Comparison of ENCODE assay signal across 8 cellular contexts in the genomic region with DNA sequence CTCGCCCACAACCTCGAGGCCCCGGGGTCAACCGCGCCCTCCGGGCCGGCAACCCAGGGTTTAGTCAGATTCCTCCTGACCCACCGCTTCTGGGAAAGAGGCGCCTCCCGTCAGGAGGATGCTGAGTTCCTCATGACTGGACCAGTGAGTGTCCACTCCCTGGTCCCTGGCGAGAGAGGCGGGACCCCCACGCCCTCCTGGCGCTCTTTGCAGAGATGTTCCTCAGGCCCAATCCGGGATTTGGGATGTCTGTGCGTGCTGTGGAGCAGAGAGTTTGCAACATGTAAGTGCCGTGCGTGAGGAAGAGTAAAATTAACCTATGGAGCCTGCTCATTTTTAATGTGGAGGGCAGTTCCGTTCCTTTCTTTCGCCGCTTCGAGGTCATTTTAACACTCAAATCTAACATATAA. TPM values are rescaled to one million over a fixed set of nuclear protein-coding genes. Genes with fewer than 3 reads are reported as not detected.
DNase-seq lines count a peak whose midpoint lies in the region; ATAC-seq, FAIRE-seq and TF ChIP-seq lines count a peak whose summit lies in the region.

No MANE protein-coding gene starts in this region.

- peak overlapping the region; percentile 98 for H3K4me3 Mint-ChIP-seq in CD4-positive, alpha-beta T cell
- peak overlapping the region; percentile 99 to 100 (median 99) for H3K4me3 Mint-ChIP-seq in immature natural killer cell

- WGBS in K562 (ENCODE audit: insufficient coverage, low coverage, missing lambda C conversion rate), result 5% methylated on average over 21 of the region's 22 CpGs
- WGBS in stomach, 5 donors, result 1 to 5% (median 2%) methylated on average over 16 to 22 of the region's 22 CpGs

- H3K27me3 ChIP-seq in CD4-positive, alpha-beta T cell (ENCODE audit: control insufficient read depth, insufficient read depth, low read length), result no peaks in the 10 kb centered on the region
- H3K27me3 ChIP-seq in Loucy (ENCODE audit: insufficient read depth, low read length, poor library complexity, severe bottlenecking), result no peaks in the 10 kb centered on the region
- no peaks in the 10 kb centered on the region for H3K27me3 ChIP-seq in K562 (ENCODE audit: control insufficient read depth in 2 of 2, insufficient read depth in 2 of 2, low read length in 2 of 2)
- no peaks in the 10 kb centered on the region for H3K27me3 ChIP-seq in stomach

- peak overlapping the region; percentile 82 for H3K4me3 ChIP-seq in Loucy (ENCODE audit: low read length, poor library complexity, severe bottlenecking)
- peak overlapping the region; percentile 81 for H3K4me3 ChIP-seq in K562
- H3K4me3 ChIP-seq in stomach, result peak overlapping the region; percentile 80 to 96 (median 85)

- H3K9me3 Mint-ChIP-seq in CD4-positive, alpha-beta T cell, result peaks cover 3% of the 10 kb centered on the region
- H3K9me3 Mint-ChIP-seq in immature natural killer cell, result no peaks in the 10 kb centered on the region

- CTCF ChIA-PET in CD4-positive, alpha-beta T cell (lab: Charles Lee), result interaction anchor here (0.6 to 0.9 kb wide), 2 partner anchors 18 to 168 kb away, joined by 3 to 4 read pairs; no protein-coding TSS in a partner anchor
- CTCF ChIA-PET in K562 (lab: Yijun Ruan, JAX; ENCODE audit: low intra/inter-chr PET ratio), result no interaction called here

- H3K36me3 ChIP-seq in Loucy (ENCODE audit: insufficient read depth, low read length) (no peaks in the 10 kb centered on the region), K562 (ENCODE audit: control insufficient read depth, insufficient read depth, low read length) (0 out of 3 replicates have a peak, but pooled peaks cover 2% of the 10 kb centered on the region), stomach (peaks cover 0 to 26% (median 15%) of the 10 kb centered on the region in 4 donors)

- H3K27me3 Mint-ChIP-seq in CD4-positive, alpha-beta T cell, result no peaks in the 10 kb centered on the region
- peaks cover 2 to 5% (median 2%) of the 10 kb centered on the region in 3 donors for H3K27me3 Mint-ChIP-seq in immature natural killer cell (ENCODE audit: low read depth in 3 of 3)

- TF ChIP-seq POLR2A in K562 (conservative IDR thresholded peaks at IDR 0.05) (no peak), stomach (IDR thresholded peaks at IDR 0.05) (no peak)

- TF ChIP-seq CTCF in CD4-positive, alpha-beta T cell (IDR thresholded peaks at IDR 0.05), result no peak
- no peak for TF ChIP-seq CTCF in Loucy (conservative IDR thresholded peaks at IDR 0.05; ENCODE audit: low read length)
- no peak for TF ChIP-seq CTCF in K562 (IDR thresholded peaks at IDR 0.05 in 2 of 3, conservative IDR thresholded peaks at IDR 0.05 in 1 of 3; ENCODE audit: insufficient read depth in 2 of 3, low read depth in 1 of 3, low read length in 3 of 3)
- no peak for TF ChIP-seq CTCF in stomach (IDR thresholded peaks at IDR 0.05)

- H3K9ac ChIP-seq in Loucy (ENCODE audit: low read depth, low read length, poor library complexity, severe bottlenecking) (peak overlapping the region; percentile 79), K562 (ENCODE audit: insufficient read depth in 1 of 2, low read depth in 2 of 2, low read length in 2 of 2) (peak overlapping the region; percentile 75 to 98)

- H3K4me1 ChIP-seq in Loucy (ENCODE audit: insufficient read depth, low read length, poor library complexity, severe bottlenecking) (peaks cover 26% of the 10 kb centered on the region), K562 (replicated peaks in 1 of 2; ENCODE audit: control insufficient read depth in 2 of 2, insufficient read depth in 2 of 2, low read length in 2 of 2) (peaks cover 5 to 20% of the 10 kb centered on the region in 2 experiments; a peak in 4 of 5 replicates), stomach (peaks cover 10 to 51% (median 36%) of the 10 kb centered on the region in 4 donors)

- in situ Hi-C loops in K562 (cut with MboI), result no loop called here

- no peak for FAIRE-seq in K562 (lab: Jason Lieb, UNC)

- peaks cover 13% of the 10 kb centered on the region for H3K9me3 ChIP-seq in CD4-positive, alpha-beta T cell (ENCODE audit: control insufficient read depth, low read length)
- H3K9me3 ChIP-seq in Loucy (ENCODE audit: insufficient read depth, low read depth, low read length), result no peaks in the 10 kb centered on the region; the same call in 1 of the 2 replicates
- peaks cover 12% of the 10 kb centered on the region for H3K9me3 ChIP-seq in K562 (replicated peaks; ENCODE audit: control insufficient read depth, insufficient read depth, low read depth, low read length)
- H3K9me3 ChIP-seq in stomach, result no peaks in the 10 kb centered on the region

- intact Hi-C loops in CD4-positive, alpha-beta T cell (cut with DNase I, micrococcal nuclease), result loop anchor here in 1 of 2 experiments (5.0 to 10.0 kb wide), 6 partner anchors 163 to 1701 kb away; a partner anchor contains a TSS
- intact Hi-C loops in K562 (cut with micrococcal nuclease), result loop anchor here (1.0 to 5.0 kb wide), 2 partner anchors 61 to 449 kb away; a partner anchor contains a TSS
- intact Hi-C loops in stomach (cut with DNase I; ENCODE audit: low total_unique reads), result no loop called here

- no peaks in the 10 kb centered on the region for H3K9me1 ChIP-seq in K562 (ENCODE audit: control insufficient read depth, insufficient read depth, low read length)

- H3F3A ChIP-seq in Loucy (ENCODE audit: low read depth), result no peaks in the 10 kb centered on the region

- H3K4me1 Mint-ChIP-seq in CD4-positive, alpha-beta T cell (ENCODE audit: low read depth), result peaks cover 22% of the 10 kb centered on the region
- H3K4me1 Mint-ChIP-seq in immature natural killer cell, result peaks cover 23 to 24% of the 10 kb centered on the region in 2 donors

- TF ChIP-seq EP300 in K562 (IDR thresholded peaks at IDR 0.05; ENCODE audit: low read length) (no peak), stomach (IDR thresholded peaks at IDR 0.05) (no peak)

- H3K4me2 ChIP-seq in Loucy (ENCODE audit: low read depth, low read length, poor library complexity, severe bottlenecking) (peak overlapping the region; percentile 93), K562 (ENCODE audit: insufficient read depth, low read length) (peak overlapping the region; percentile 96)

- H3K79me2 ChIP-seq in Loucy (ENCODE audit: insufficient read depth, low read length) (peaks cover 42% of the 10 kb centered on the region), K562 (ENCODE audit: control insufficient read depth, insufficient read depth, low read length) (peaks cover 25% of the 10 kb centered on the region)

- ATAC-seq in CD4-positive, alpha-beta T cell (ENCODE audit: poor library complexity), result peak; percentile 0
- peak; percentile 49 for ATAC-seq in K562
- ATAC-seq in GM18517 (IDR thresholded peaks at IDR 0.05; ENCODE audit: unreplicated experiment), result no peak

- H2AFZ ChIP-seq in Loucy (ENCODE audit: low read length) (peak overlapping the region; percentile 85), K562 (ENCODE audit: low read depth, low read length) (peak overlapping the region; percentile 82)

- DNase-seq in CD4-positive, alpha-beta T cell, result peak in 2 of 10 experiments; percentile 1
- DNase-seq in K562 (ENCODE audit: extremely low read depth in 1 of 4, low spot score in 3 of 4) (no peak), immature natural killer cell (no peak), stomach (no peak), NCI-H526 treated with DMSO at 0.1 percent for 48 hours (lab: John Stamatoyannopoulos, UW) (no peak)
- no peak for DNase-seq in stimulated activated CD8-positive, alpha-beta memory T cell treated with anti-CD3 and anti-CD28 coated beads, Interleukin-4, amount 100 ng/mL, for 48 hours

- TF ChIP-seq RAD21 in K562 (CRISPR knock-in tag; conservative IDR thresholded peaks at IDR 0.05 in 1 of 2, IDR thresholded peaks at IDR 0.05 in 1 of 2), result no peak

- peaks cover 32% of the 10 kb centered on the region for H3K36me3 Mint-ChIP-seq in CD4-positive, alpha-beta T cell (ENCODE audit: low read depth)
- peaks cover 21 to 26% (median 22%) of the 10 kb centered on the region in 3 donors for H3K36me3 Mint-ChIP-seq in immature natural killer cell

- H3K9me2 ChIP-seq in Loucy (replicated peaks; ENCODE audit: low read depth, low read length), result no peaks in the 10 kb centered on the region

- peak overlapping the region; percentile 76 for H3K27ac Mint-ChIP-seq in CD4-positive, alpha-beta T cell
- peak overlapping the region; percentile 76 to 93 (median 86) for H3K27ac Mint-ChIP-seq in immature natural killer cell

- BruUV-seq in K562 (replicated peaks; lab: Mats Ljungman, UMichigan), result TSS peak; percentile 80

- H4K20me1 ChIP-seq in Loucy (ENCODE audit: insufficient read depth, low read length, poor library complexity, severe bottlenecking) (peaks cover 7% of the 10 kb centered on the region), K562 (replicated peaks; ENCODE audit: control insufficient read depth, insufficient read depth, low read length) (no peaks in the 10 kb centered on the region)

- no peak overlapping the region for H3K27ac ChIP-seq in CD4-positive, alpha-beta T cell (ENCODE audit: low read depth, low read length)
- peak overlapping the region; percentile 83 for H3K27ac ChIP-seq in K562 (ENCODE audit: extremely low read depth, low read depth, low read length)
- peak overlapping the region; percentile 93 to 97 (median 97) for H3K27ac ChIP-seq in stomach

- POLR2A ChIA-PET in CD4-positive, alpha-beta T cell (lab: Charles Lee), result interaction anchor here (1.1 to 3.0 kb wide), 7 partner anchors 8 to 528 kb away, joined by 3 to 42 read pairs (median 5); a partner anchor contains a TSS
- POLR2A ChIA-PET in K562 (lab: Yijun Ruan, JAX), result interaction anchor here (1.0 to 1.6 kb wide), 5 partner anchors 8 to 322 kb away, joined by 3 to 5 read pairs (median 3); no protein-coding TSS in a partner anchor

RNA-seq across cellular contexts. Expression of a gene that starts 0.8 kb away (rescaled TPM):
- 1 to 10 TPM; 3.5 to 3.7 TPM for total RNA-seq in CD4-positive, alpha-beta T cell
- total RNA-seq in K562 (2011; cell fraction: chromatin; rRNA removed; ENCODE audit: low replicate concordance), result 6.0 and 11.8 TPM in 2 replicates
- 5.0 and 5.7 TPM in 2 replicates for total RNA-seq in K562 (2011; cell fraction: nucleolus; rRNA removed)
- total RNA-seq in K562 (2011; cell fraction: nucleoplasm; rRNA removed), result 6.2 and 10.3 TPM in 2 replicates
- total RNA-seq in K562 (2014; rRNA removed) (16.2 and 18.9 TPM in 2 replicates), K562 (2014; rRNA removed; fragmentation: Illumina TruSeq; extraction: Trizol) (16.0 and 21.1 TPM in 2 replicates), K562 (2015; rRNA removed; fragmentation: Illumina TruSeq; extraction: Trizol) (10.1 and 12.0 TPM in 2 replicates), K562 (2021) (21.7 and 22.7 TPM in 2 replicates), stomach (100 to 1,000 TPM in 2 of 5 donors, 10 to 100 TPM in 3; 26.3 to 161 (median 95.0) TPM)
- polyA plus RNA-seq in K562 (2011; rRNA removed) (15.1 and 19.1 TPM in 2 replicates), K562 (2014; fragmentation: Illumina TruSeq; extraction: Trizol) (17.3 and 18.6 TPM in 2 replicates), K562 (2014; fragmentation: Nextera tagmentation; extraction: Ambion mirVana) (1 to 10 TPM; 5.5 to 6.8 TPM), K562 (2014; rRNA removed) (18.0 and 18.7 TPM in 2 replicates), immature natural killer cell (10 to 100 TPM; 29.4 to 48.0 (median 40.0) TPM), stomach (10 to 100 TPM; 14.6 to 30.2 (median 24.2) TPM)
- polyA plus RNA-seq in K562 (2011; cell fraction: cytosol; rRNA removed), result 7.3 and 12.4 TPM in 2 replicates
- 1.9 and 3.9 TPM in 2 replicates for polyA plus RNA-seq in K562 (2011; cell fraction: nucleus; rRNA removed)
- polyA plus RNA-seq in K562 (2012), result 16.3 and 19.9 TPM in 2 replicates
- polyA minus RNA-seq in K562 (2011; rRNA and poly(A)+ RNA removed), result 22.9 and 27.5 TPM in 2 replicates
- polyA minus RNA-seq in K562 (2011; cell fraction: cytosol; rRNA and poly(A)+ RNA removed), result 20.6 and 24.8 TPM in 2 replicates
- 1.8 and 3.1 TPM in 2 replicates for polyA minus RNA-seq in K562 (2011; cell fraction: nucleus; rRNA and poly(A)+ RNA removed)
